Comparison of ENCODE assay signal across 33 cellular contexts in the genomic region with DNA sequence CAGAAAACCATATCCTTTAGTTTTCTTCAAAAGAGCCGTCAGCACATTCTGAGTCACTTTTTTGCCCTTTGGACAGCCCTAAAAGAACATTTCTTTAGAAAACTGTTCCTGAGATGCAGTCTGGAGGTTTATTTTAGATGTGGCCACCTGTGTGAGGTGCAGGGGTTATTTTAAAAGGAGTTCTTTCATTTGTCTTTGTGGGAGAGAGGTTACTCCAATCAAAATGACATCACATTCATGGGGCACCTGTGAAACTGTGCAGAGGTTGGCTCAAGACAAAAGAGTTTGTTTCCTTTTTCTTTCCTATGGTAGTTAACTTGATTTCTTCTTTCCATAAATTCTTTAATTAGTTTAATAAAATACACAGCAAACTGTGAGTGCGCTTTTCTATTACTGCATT.
"Had no signal": no experiment of that assay in that cellular context is flagged by ENCODE, and none has a peak within 500 bp of the region (broad histone marks: within the 10 kb centered on the region; RNA-seq: fewer than 3 reads in every experiment).

No MANE protein-coding gene starts in this region.

- H3K27me3 ChIP-seq: brain microvascular endothelial cell, Peyer's patch, SJSA1 had no signal

- H3K36me3 ChIP-seq: brain microvascular endothelial cell, Peyer's patch, SJSA1 had no signal

- H3K4me3 ChIP-seq: Peyer's patch, SJSA1 had no signal

- ATAC-seq: activated naive CD8-positive, alpha-beta T cell treated with anti-CD3 and anti-CD28 coated beads, Interleukin-2, amount 50 U/mL, for 24 hours; PC-3; SK-N-SH treated with all-trans-retinoic acid at 6 μM for 48 hours; T-cell had no signal

- H3K9me3 ChIP-seq: Peyer's patch, SJSA1 had no signal

- DNase-seq: activated B cell treated with CpG ODN at 0.5 μM for 24 hours; activated CD4-positive, alpha-beta memory T cell treated with anti-CD3 and anti-CD28 coated beads for 36 hours; activated CD4-positive, alpha-beta T cell treated with anti-CD3 and anti-CD28 coated beads for 4 hours; activated CD4-positive, alpha-beta T cell treated with anti-CD3 and anti-CD28 coated beads, Interleukin-2, amount 50 U/mL, for 1 hour; activated CD4-positive, CD25-positive, alpha-beta regulatory T cell treated with anti-CD3 and anti-CD28 coated beads, Interleukin-2, amount 50 U/mL, for 72 hours; activated CD8-positive, alpha-beta memory T cell treated with anti-CD3 and anti-CD28 coated beads, Interleukin-2, amount 50 U/mL, for 4 hours; activated effector memory CD4-positive, alpha-beta T cell treated with Interleukin-2 at 50 U/mL for 16 hours; activated naive CD4-positive, alpha-beta T cell treated with anti-CD3 and anti-CD28 coated beads, Interleukin-2, amount 10 ng/mL, durations not matched to agents 7 days and 5 days; activated naive CD8-positive, alpha-beta T cell treated with anti-CD3 and anti-CD28 coated beads, Interleukin-2, amount 50 U/mL, for 24 hours; activated T-cell treated with anti-CD3 and anti-CD28 coated beads for 4 hours; activated T-cell treated with anti-CD3 and anti-CD28 coated beads, Interleukin-2, amount 50 U/mL, for 48 hours; anterior cingulate cortex; brain microvascular endothelial cell; central memory CD4-positive, alpha-beta T cell; NCI-H1105; NCI-H1417 treated with DMSO at 0.1 percent for 48 hours; NCI-H187 treated with DMSO at 0.1 percent for 48 hours; NCI-H2081; NCI-H226; NCI-H446 treated with DMSO at 0.1 percent for 48 hours; NCI-H524; NCI-H69; NCI-H82; PC-3; Peyer's patch; RPMI8226; SHP77 treated with DMSO at 0.1 percent for 48 hours; T-cell; T-helper 2 cell; T-helper 9 cell had no signal

- H3K27ac ChIP-seq: brain microvascular endothelial cell, Peyer's patch, SJSA1, VCaP had no signal

- H3K4me1 ChIP-seq: Peyer's patch, SJSA1 had no signal
